Comparison of ENCODE assay signal across 8 cellular contexts in the genomic region with DNA sequence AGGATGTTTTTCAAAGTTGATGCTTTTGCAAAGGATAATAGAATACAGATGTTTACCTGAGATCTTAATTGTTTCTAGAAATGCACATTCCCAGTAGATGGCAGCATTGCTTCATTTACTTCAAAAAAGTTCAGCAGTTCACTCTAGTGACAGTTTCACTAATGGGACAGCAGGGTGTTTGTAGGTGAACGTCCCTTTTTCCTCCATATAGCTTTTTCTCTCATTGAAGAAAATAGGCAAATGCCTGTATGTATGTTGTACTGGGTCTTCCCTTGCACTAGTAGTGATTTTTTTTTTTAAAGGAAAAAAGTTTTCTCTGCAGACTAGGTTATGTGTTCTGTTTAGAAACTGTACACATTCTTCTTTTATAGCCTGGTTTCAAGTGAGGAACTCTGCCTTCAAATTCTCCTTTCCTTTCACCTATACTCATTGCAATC.
A peak's percentile ranks its signal among the peaks of the same experiment; 100 is the strongest.
DNase-seq lines count a peak whose midpoint lies in the region; ATAC-seq, FAIRE-seq and TF ChIP-seq lines count a peak whose summit lies in the region.

No MANE protein-coding gene starts in this region.

- no peaks in the 10 kb centered on the region for H3K9me3 ChIP-seq in CD8-positive, alpha-beta T cell (ENCODE audit: low read length)
- no peaks in the 10 kb centered on the region for H3K9me3 ChIP-seq in astrocyte (ENCODE audit: insufficient read depth, low read depth, low read length)

- H3K4me3 ChIP-seq in CD8-positive, alpha-beta T cell (ENCODE audit: low read depth, low read length), result no peak overlapping the region
- H3K4me3 ChIP-seq in astrocyte (ENCODE audit: insufficient read depth, low read depth, low read length), result no peak overlapping the region

- no peak overlapping the region for H3K4me3 Mint-ChIP-seq in CD8-positive, alpha-beta T cell
- H3K4me3 Mint-ChIP-seq in astrocyte (ENCODE audit: unreplicated experiment), result no peak overlapping the region
- no peak overlapping the region for H3K4me3 Mint-ChIP-seq in stimulated activated naive B cell treated with anti-CD40 and anti-IgM and Interleukin-4, amounts not matched to agents 10 μg/mL and 1 μg/mL and 100 μg/mL, for 72 hours

- peak in 1 of 7 experiments; percentile 39 for DNase-seq in CD8-positive, alpha-beta T cell
- DNase-seq in NCI-H2196 treated with DMSO at 0.1 percent for 48 hours (lab: John Stamatoyannopoulos, UW; ENCODE audit: unreplicated experiment) (peak; percentile 3), astrocyte (ENCODE audit: low read depth) (peak; percentile 33), iPS-NIHi7 (ENCODE audit: extremely low spot score) (peak; percentile 52)
- DNase-seq in stimulated activated naive B cell treated with anti-CD40 and anti-IgM and Interleukin-4, amounts not matched to agents 10 μg/mL and 1 μg/mL and 100 μg/mL, for 72 hours, result no peak

- FAIRE-seq in astrocyte (lab: Jason Lieb, UNC), result no peak

- H3K27ac ChIP-seq in CD8-positive, alpha-beta T cell (ENCODE audit: low read depth, low read length), result no peak overlapping the region
- H3K27ac ChIP-seq in astrocyte (ENCODE audit: low read depth, low read length), result no peak overlapping the region

- TF ChIP-seq CTCF in CD8-positive, alpha-beta T cell (IDR thresholded peaks at IDR 0.05), result peak; percentile 91
- TF ChIP-seq CTCF in astrocyte (IDR thresholded peaks at IDR 0.05; ENCODE audit: insufficient read depth, low read depth, low read length), result peak; percentile 62

- H3K27me3 ChIP-seq in CD8-positive, alpha-beta T cell (ENCODE audit: insufficient read depth, low read length), result no peaks in the 10 kb centered on the region
- H3K27me3 ChIP-seq in astrocyte (ENCODE audit: insufficient read depth, low read length), result no peaks in the 10 kb centered on the region

- no peaks in the 10 kb centered on the region for H3K36me3 Mint-ChIP-seq in CD8-positive, alpha-beta T cell
- peaks cover 2% of the 10 kb centered on the region for H3K36me3 Mint-ChIP-seq in astrocyte (ENCODE audit: low read depth, unreplicated experiment)
- H3K36me3 Mint-ChIP-seq in stimulated activated naive B cell treated with anti-CD40 and anti-IgM and Interleukin-4, amounts not matched to agents 10 μg/mL and 1 μg/mL and 100 μg/mL, for 72 hours, result no peaks in the 10 kb centered on the region

- H3K27me3 Mint-ChIP-seq in CD8-positive, alpha-beta T cell (ENCODE audit: low read depth), result peaks cover 8% of the 10 kb centered on the region
- H3K27me3 Mint-ChIP-seq in astrocyte (ENCODE audit: low read depth, unreplicated experiment), result peaks cover 3% of the 10 kb centered on the region
- H3K27me3 Mint-ChIP-seq in stimulated activated naive B cell treated with anti-CD40 and anti-IgM and Interleukin-4, amounts not matched to agents 10 μg/mL and 1 μg/mL and 100 μg/mL, for 72 hours, result peaks cover 0 to 3% of the 10 kb centered on the region in 2 donors

- H3K79me2 ChIP-seq in astrocyte (ENCODE audit: insufficient read depth, low read length), result no peaks in the 10 kb centered on the region

- H4K20me1 ChIP-seq in astrocyte (ENCODE audit: insufficient read depth, low read length), result no peaks in the 10 kb centered on the region

- no peak overlapping the region for H3K27ac Mint-ChIP-seq in CD8-positive, alpha-beta T cell
- H3K27ac Mint-ChIP-seq in astrocyte (ENCODE audit: unreplicated experiment), result no peak overlapping the region
- no peak overlapping the region for H3K27ac Mint-ChIP-seq in stimulated activated naive B cell treated with anti-CD40 and anti-IgM and Interleukin-4, amounts not matched to agents 10 μg/mL and 1 μg/mL and 100 μg/mL, for 72 hours

- POLR2A ChIA-PET in CD8-positive, alpha-beta T cell (lab: Charles Lee), result no interaction called here

- H3K9ac ChIP-seq in astrocyte (ENCODE audit: low read length), result no peak overlapping the region

- H3K4me1 ChIP-seq in CD8-positive, alpha-beta T cell (ENCODE audit: insufficient read depth, low read length), result no peaks in the 10 kb centered on the region
- H3K4me1 ChIP-seq in astrocyte (ENCODE audit: insufficient read depth, low read length), result peaks cover 3% of the 10 kb centered on the region

- intact Hi-C loops in CD8-positive, alpha-beta T cell (cut with DNase I, micrococcal nuclease), result loop anchor here (1.0 to 2.0 kb wide), 3 partner anchors 212 to 517 kb away; no protein-coding TSS in a partner anchor

- H3K4me1 Mint-ChIP-seq in CD8-positive, alpha-beta T cell (ENCODE audit: low read depth), result no peaks in the 10 kb centered on the region
- no peaks in the 10 kb centered on the region for H3K4me1 Mint-ChIP-seq in astrocyte (ENCODE audit: low read depth, unreplicated experiment)
- H3K4me1 Mint-ChIP-seq in stimulated activated naive B cell treated with anti-CD40 and anti-IgM and Interleukin-4, amounts not matched to agents 10 μg/mL and 1 μg/mL and 100 μg/mL, for 72 hours, result peaks cover 1 to 11% of the 10 kb centered on the region in 2 donors

- ATAC-seq in CD8-positive, alpha-beta T cell, result peak; percentile 63
- ATAC-seq in GM18498 (IDR thresholded peaks at IDR 0.05; ENCODE audit: unreplicated experiment) (peak; percentile 43), HG02938 (IDR thresholded peaks at IDR 0.05; ENCODE audit: unreplicated experiment) (peak; percentile 34), HG02870 (IDR thresholded peaks at IDR 0.05; ENCODE audit: unreplicated experiment) (no peak)
- peak; percentile 68 to 78 for ATAC-seq in stimulated activated naive B cell treated with anti-CD40 and anti-IgM and Interleukin-4, amounts not matched to agents 10 μg/mL and 1 μg/mL and 100 μg/mL, for 72 hours (replicated peaks)

- no peak overlapping the region for H2AFZ ChIP-seq in astrocyte (ENCODE audit: low read depth, low read length)

- H3K4me2 ChIP-seq in astrocyte (ENCODE audit: low read length), result no peak overlapping the region

- CTCF ChIA-PET in CD8-positive, alpha-beta T cell (lab: Charles Lee), result interaction anchor here (0.6 to 5.0 kb wide), 20 partner anchors 10 to 535 kb away, joined by 3 to 105 read pairs (median 5); no protein-coding TSS in a partner anchor

- no peaks in the 10 kb centered on the region for H3K36me3 ChIP-seq in CD8-positive, alpha-beta T cell (ENCODE audit: insufficient read depth, low read length)
- no peaks in the 10 kb centered on the region for H3K36me3 ChIP-seq in astrocyte (ENCODE audit: insufficient read depth, low read length)

- no peaks in the 10 kb centered on the region for H3K9me3 Mint-ChIP-seq in CD8-positive, alpha-beta T cell
- H3K9me3 Mint-ChIP-seq in astrocyte (ENCODE audit: unreplicated experiment), result no peaks in the 10 kb centered on the region
- no peaks in the 10 kb centered on the region for H3K9me3 Mint-ChIP-seq in stimulated activated naive B cell treated with anti-CD40 and anti-IgM and Interleukin-4, amounts not matched to agents 10 μg/mL and 1 μg/mL and 100 μg/mL, for 72 hours
